In genomic region chr20:36605309-36606170, GRCh38 we compare ENCODE assay signal across 8 cellular contexts. TPM values are rescaled to one million over a fixed set of nuclear protein-coding genes. Genes with fewer than 3 reads are reported as not detected.
DNase-seq lines count a peak whose midpoint lies in the region; ATAC-seq and TF ChIP-seq lines count a peak whose summit lies in the region.

RAB5IF (plus strand) TSS chr20:36605779; CDS start chr20:36605952, 173 bp downstream.

- H3K4me3 ChIP-seq in CD4-positive, CD25-positive, alpha-beta regulatory T cell (ENCODE audit: low read depth, low read length): peak within 1 kb of the TSS; percentile 96
- H3K4me3 ChIP-seq in duodenal mucosa (ENCODE audit: low read depth in 1 of 2, low read length in 2 of 2): peak within 1 kb of the TSS; percentile 98 to 99
- peak within 1 kb of the TSS; percentile 92 for H3K4me3 ChIP-seq in lower leg skin (ENCODE audit: low read depth, poor library complexity, severe bottlenecking)

- TF ChIP-seq CTCF in lower leg skin (IDR thresholded peaks at IDR 0.05): peak in 1 of 3 donors; percentile 99

- CTCF ChIA-PET in activated CD4-positive, alpha-beta memory T cell treated with anti-CD3 and anti-CD28 coated beads for 36 hours (lab: Charles Lee): interaction anchor here (0.6 to 4.3 kb wide), 33 partner anchors 9 to 651 kb away, joined by 3 to 100 read pairs (median 5); partner anchors contain the start of genes DSN1, SCAND1, SLA2 and TGIF2

- 1% methylated on average over 39 to 64 of the region's 93 CpGs for WGBS in lower leg skin, 2 donors

- intact Hi-C loops in activated CD4-positive, alpha-beta memory T cell treated with anti-CD3 and anti-CD28 coated beads for 36 hours (cut with micrococcal nuclease): loop anchor here (1.0 to 5.0 kb wide), 5 partner anchors 11 to 167 kb away; partner anchors contain the start of genes DSN1 and NDRG3
- intact Hi-C loops in lower leg skin (cut with DNase I; ENCODE audit: low total_unique reads): no loop called here

- peak; percentile 91 to 92 for ATAC-seq in CD4-positive, CD25-positive, alpha-beta regulatory T cell (ENCODE audit: low read depth in 2 of 2)
- ATAC-seq in GM19395 (IDR thresholded peaks at IDR 0.05; ENCODE audit: unreplicated experiment) (peak; percentile 86), HG03571 (IDR thresholded peaks at IDR 0.05; ENCODE audit: unreplicated experiment) (peak; percentile 75)

- peak within 1 kb of the TSS; percentile 97 to 99 (median 98) for H3K27ac Mint-ChIP-seq in CD4-positive, CD25-positive, alpha-beta regulatory T cell
- peak within 1 kb of the TSS; percentile 97 for H3K27ac Mint-ChIP-seq in activated CD4-positive, alpha-beta memory T cell treated with anti-CD3 and anti-CD28 coated beads for 36 hours

- peaks cover 7 to 31% (median 14%) of the 10 kb centered on the region in 4 donors for H3K4me1 Mint-ChIP-seq in CD4-positive, CD25-positive, alpha-beta regulatory T cell
- peaks cover 28% of the 10 kb centered on the region for H3K4me1 Mint-ChIP-seq in activated CD4-positive, alpha-beta memory T cell treated with anti-CD3 and anti-CD28 coated beads for 36 hours (ENCODE audit: low read depth)

- peak within 1 kb of the TSS; percentile 95 for H3K27ac ChIP-seq in CD4-positive, CD25-positive, alpha-beta regulatory T cell (ENCODE audit: insufficient read depth, low read length, poor library complexity, severe bottlenecking)
- H3K27ac ChIP-seq in duodenal mucosa (ENCODE audit: low read depth, low read length): peak within 1 kb of the TSS; percentile 91

- peaks cover 0 to 2% (median 0%) of the 10 kb centered on the region in 7 donors for H3K9me3 Mint-ChIP-seq in CD4-positive, CD25-positive, alpha-beta regulatory T cell
- H3K9me3 Mint-ChIP-seq in activated CD4-positive, alpha-beta memory T cell treated with anti-CD3 and anti-CD28 coated beads for 36 hours: no peaks in the 10 kb centered on the region

- H3K9ac ChIP-seq in duodenal mucosa (ENCODE audit: low read depth in 1 of 2, low read length in 2 of 2): peak within 1 kb of the TSS; percentile 94 to 99

- peaks cover 12% of the 10 kb centered on the region for H3K27me3 Mint-ChIP-seq in CD4-positive, CD25-positive, alpha-beta regulatory T cell
- H3K27me3 Mint-ChIP-seq in activated CD4-positive, alpha-beta memory T cell treated with anti-CD3 and anti-CD28 coated beads for 36 hours: no peaks in the 10 kb centered on the region

- H3K36me3 ChIP-seq in CD4-positive, CD25-positive, alpha-beta regulatory T cell (ENCODE audit: control insufficient read depth, insufficient read depth, low read length): peaks cover 24% of the 10 kb centered on the region
- peaks cover 11 to 26% of the 10 kb centered on the region in 2 donors for H3K36me3 ChIP-seq in duodenal mucosa (ENCODE audit: control insufficient read depth in 1 of 2, insufficient read depth in 2 of 2, low read length in 2 of 2)

- no peaks in the 10 kb centered on the region for H3K9me3 ChIP-seq in CD4-positive, CD25-positive, alpha-beta regulatory T cell (ENCODE audit: control insufficient read depth in 2 of 2, low read length in 2 of 2)
- H3K9me3 ChIP-seq in duodenal mucosa (ENCODE audit: control insufficient read depth in 1 of 2, low read length in 2 of 2): no peaks in the 10 kb centered on the region

- peak; percentile 99 for DNase-seq in CD4-positive, CD25-positive, alpha-beta regulatory T cell
- DNase-seq in NCI-H82 (lab: John Stamatoyannopoulos, UW): peak; percentile 100
- DNase-seq in activated CD4-positive, alpha-beta memory T cell treated with anti-CD3 and anti-CD28 coated beads for 36 hours: peak; percentile 100
- DNase-seq in lower leg skin (ENCODE audit: low spot score in 2 of 2): peak; percentile 98 to 100
- DNase-seq in stimulated activated CD4-positive, alpha-beta T cell treated with anti-CD3 and anti-CD28 coated beads, TNF-alpha, amount 100 ng/mL, for 1 hour (ENCODE audit: low read depth in 3 of 3, low spot score in 1 of 3): peak; percentile 98 to 99 (median 98)

- H3K27me3 ChIP-seq in CD4-positive, CD25-positive, alpha-beta regulatory T cell (ENCODE audit: control insufficient read depth, insufficient read depth, low read length): no peaks in the 10 kb centered on the region
- no peaks in the 10 kb centered on the region for H3K27me3 ChIP-seq in duodenal mucosa (ENCODE audit: control insufficient read depth in 1 of 2, insufficient read depth in 2 of 2, low read length in 2 of 2)

- POLR2A ChIA-PET in activated CD4-positive, alpha-beta memory T cell treated with anti-CD3 and anti-CD28 coated beads for 36 hours (lab: Charles Lee): interaction anchor here (0.6 to 4.2 kb wide), 13 partner anchors 11 to 490 kb away, joined by 3 to 51 read pairs (median 5); partner anchors contain the start of genes SLA2 and TGIF2

- peaks cover 26% of the 10 kb centered on the region for H3K4me1 ChIP-seq in CD4-positive, CD25-positive, alpha-beta regulatory T cell (ENCODE audit: control insufficient read depth, insufficient read depth, low read length, poor library complexity, severe bottlenecking)
- peaks cover 21 to 25% of the 10 kb centered on the region in 2 donors for H3K4me1 ChIP-seq in duodenal mucosa (ENCODE audit: control insufficient read depth in 1 of 2, insufficient read depth in 2 of 2, low read length in 2 of 2)

- TF ChIP-seq POLR2A in lower leg skin (IDR thresholded peaks at IDR 0.05): no peak

- H3K36me3 Mint-ChIP-seq in CD4-positive, CD25-positive, alpha-beta regulatory T cell: no peaks in the 10 kb centered on the region
- H3K36me3 Mint-ChIP-seq in activated CD4-positive, alpha-beta memory T cell treated with anti-CD3 and anti-CD28 coated beads for 36 hours: peaks cover 19% of the 10 kb centered on the region

- peak within 1 kb of the TSS; percentile 95 to 100 (median 96) for H3K4me3 Mint-ChIP-seq in CD4-positive, CD25-positive, alpha-beta regulatory T cell
- H3K4me3 Mint-ChIP-seq in activated CD4-positive, alpha-beta memory T cell treated with anti-CD3 and anti-CD28 coated beads for 36 hours: peak within 1 kb of the TSS; percentile 99

RNA-seq across cellular contexts. Expression of gene RAB5IF, which starts in this region (rescaled TPM):
- 75.8 TPM for total RNA-seq in CD4-positive, CD25-positive, alpha-beta regulatory T cell
- polyA plus RNA-seq in CD4-positive, CD25-positive, alpha-beta regulatory T cell: 100 to 1,000 TPM; 199 to 248 (median 214) TPM
- total RNA-seq in activated CD4-positive, alpha-beta memory T cell treated with anti-CD3 and anti-CD28 coated beads for 36 hours: 100 to 1,000 TPM; 113 to 114 TPM
- 10 to 100 TPM; 57.3 to 75.5 (median 61.3) TPM for total RNA-seq in lower leg skin

Comparison
In these comparisons a context has a peak if more than half of its experiments do, and no peak if none do; other contexts are left out.
1. Peak in every context shown above with its lines: DNase-seq, ATAC-seq, H3K4me3 ChIP-seq and H3K27ac ChIP-seq.